In genomic region chr7:156949541-156950380, GRCh38 we compare ENCODE assay signal across 1 cellular context.
A peak's percentile ranks its signal among the peaks of the same experiment; 100 is the strongest.
TF ChIP-seq lines count a peak whose summit lies in the region.

NOM1 (plus strand) TSS chr7:156949712; CDS start chr7:156949738, 26 bp downstream.

TF ChIP-seq in K562, 482 proteins besides CTCF, POLR2A, EP300 and RAD21 (continued from another document and continues in another):
- 0 out of 2 replicates have a peak, but pooled peaks have one; percentile 3 for TF ChIP-seq ZNF695 (CRISPR knock-in tag; IDR thresholded peaks at IDR 0.05)
- peak; percentile 27; the same call in 1 of the 2 replicates for TF ChIP-seq GTF2E2 (tag; IDR thresholded peaks at IDR 0.05)
- peak; percentile 93 for TF ChIP-seq NR3C1 (CRISPR knock-in tag; IDR thresholded peaks at IDR 0.05)
- peak; percentile 91 for TF ChIP-seq CREM (IDR thresholded peaks at IDR 0.05; ENCODE audit: low read depth)
- TF ChIP-seq, protein P1, sequence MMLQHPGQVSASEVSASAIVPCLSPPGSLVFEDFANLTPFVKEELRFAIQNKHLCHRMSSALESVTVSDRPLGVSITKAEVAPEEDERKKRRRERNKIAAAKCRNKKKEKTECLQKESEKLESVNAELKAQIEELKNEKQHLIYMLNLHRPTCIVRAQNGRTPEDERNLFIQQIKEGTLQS (IDR thresholded peaks at IDR 0.05): no peak
- TF ChIP-seq, protein P1 (CRISPR knock-in tag; conservative IDR thresholded peaks at IDR 0.05): peak; percentile 29; the same call in 1 of the 2 replicates
- no peak for TF ChIP-seq SIRT6 (IDR thresholded peaks at IDR 0.05; ENCODE audit: low read depth, low read length)
- TF ChIP-seq TAF9B (IDR thresholded peaks at IDR 0.05; ENCODE audit: partially characterized antibody): peak; percentile 83
- 0 out of 2 replicates have a peak, but pooled peaks have one; percentile 12 for TF ChIP-seq DEAF1 (CRISPR knock-in tag; IDR thresholded peaks at IDR 0.05)
- 0 out of 2 replicates have a peak, but pooled peaks have one; percentile 7 for TF ChIP-seq STAG1 (CRISPR knock-in tag; IDR thresholded peaks at IDR 0.05; ENCODE audit: borderline replicate concordance)
- peak; percentile 72 for TF ChIP-seq HMGN3 (IDR thresholded peaks at IDR 0.05; ENCODE audit: borderline replicate concordance, extremely low read depth, insufficient read length, low read depth, low read length)
- peak; percentile 93; the same call in 1 of the 2 replicates for TF ChIP-seq ZNF282 (CRISPR knock-in tag; IDR thresholded peaks at IDR 0.05)
- TF ChIP-seq FOXP4 (CRISPR knock-in tag; IDR thresholded peaks at IDR 0.05; ENCODE audit: borderline replicate concordance): peak; percentile 83; the same call in 1 of the 2 replicates
- no peak for TF ChIP-seq SLC30A9 (CRISPR knock-in tag; IDR thresholded peaks at IDR 0.05)
- TF ChIP-seq, protein P2, sequence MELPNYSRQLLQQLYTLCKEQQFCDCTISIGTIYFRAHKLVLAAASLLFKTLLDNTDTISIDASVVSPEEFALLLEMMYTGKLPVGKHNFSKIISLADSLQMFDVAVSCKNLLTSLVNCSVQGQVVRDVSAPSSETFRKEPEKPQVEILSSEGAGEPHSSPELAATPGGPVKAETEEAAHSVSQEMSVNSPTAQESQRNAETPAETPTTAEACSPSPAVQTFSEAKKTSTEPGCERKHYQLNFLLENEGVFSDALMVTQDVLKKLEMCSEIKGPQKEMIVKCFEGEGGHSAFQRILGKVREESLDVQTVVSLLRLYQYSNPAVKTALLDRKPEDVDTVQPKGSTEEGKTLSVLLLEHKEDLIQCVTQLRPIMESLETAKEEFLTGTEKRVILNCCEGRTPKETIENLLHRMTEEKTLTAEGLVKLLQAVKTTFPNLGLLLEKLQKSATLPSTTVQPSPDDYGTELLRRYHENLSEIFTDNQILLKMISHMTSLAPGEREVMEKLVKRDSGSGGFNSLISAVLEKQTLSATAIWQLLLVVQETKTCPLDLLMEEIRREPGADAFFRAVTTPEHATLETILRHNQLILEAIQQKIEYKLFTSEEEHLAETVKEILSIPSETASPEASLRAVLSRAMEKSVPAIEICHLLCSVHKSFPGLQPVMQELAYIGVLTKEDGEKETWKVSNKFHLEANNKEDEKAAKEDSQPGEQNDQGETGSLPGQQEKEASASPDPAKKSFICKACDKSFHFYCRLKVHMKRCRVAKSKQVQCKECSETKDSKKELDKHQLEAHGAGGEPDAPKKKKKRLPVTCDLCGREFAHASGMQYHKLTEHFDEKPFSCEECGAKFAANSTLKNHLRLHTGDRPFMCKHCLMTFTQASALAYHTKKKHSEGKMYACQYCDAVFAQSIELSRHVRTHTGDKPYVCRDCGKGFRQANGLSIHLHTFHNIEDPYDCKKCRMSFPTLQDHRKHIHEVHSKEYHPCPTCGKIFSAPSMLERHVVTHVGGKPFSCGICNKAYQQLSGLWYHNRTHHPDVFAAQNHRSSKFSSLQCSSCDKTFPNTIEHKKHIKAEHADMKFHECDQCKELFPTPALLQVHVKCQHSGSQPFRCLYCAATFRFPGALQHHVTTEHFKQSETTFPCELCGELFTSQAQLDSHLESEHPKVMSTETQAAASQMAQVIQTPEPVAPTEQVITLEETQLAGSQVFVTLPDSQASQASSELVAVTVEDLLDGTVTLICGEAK (IDR thresholded peaks at IDR 0.05): peak; percentile 96
- TF ChIP-seq, protein P2 (CRISPR knock-in tag; IDR thresholded peaks at IDR 0.05): no peak
- TF ChIP-seq, protein P3, sequence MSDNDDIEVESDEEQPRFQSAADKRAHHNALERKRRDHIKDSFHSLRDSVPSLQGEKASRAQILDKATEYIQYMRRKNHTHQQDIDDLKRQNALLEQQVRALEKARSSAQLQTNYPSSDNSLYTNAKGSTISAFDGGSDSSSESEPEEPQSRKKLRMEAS (CRISPR knock-in tag; IDR thresholded peaks at IDR 0.05): peak; percentile 91
- TF ChIP-seq ESRRB (CRISPR knock-in tag; IDR thresholded peaks at IDR 0.05; ENCODE audit: borderline replicate concordance): no peak
- peak; percentile 96 for TF ChIP-seq FOXP1 (CRISPR knock-in tag; IDR thresholded peaks at IDR 0.05)
- no peak for TF ChIP-seq SMARCA5 (IDR thresholded peaks at IDR 0.05)
- peak; percentile 99 for TF ChIP-seq GABPA (tag; conservative IDR thresholded peaks at IDR 0.05; ENCODE audit: low read depth)
- TF ChIP-seq, protein P4, sequence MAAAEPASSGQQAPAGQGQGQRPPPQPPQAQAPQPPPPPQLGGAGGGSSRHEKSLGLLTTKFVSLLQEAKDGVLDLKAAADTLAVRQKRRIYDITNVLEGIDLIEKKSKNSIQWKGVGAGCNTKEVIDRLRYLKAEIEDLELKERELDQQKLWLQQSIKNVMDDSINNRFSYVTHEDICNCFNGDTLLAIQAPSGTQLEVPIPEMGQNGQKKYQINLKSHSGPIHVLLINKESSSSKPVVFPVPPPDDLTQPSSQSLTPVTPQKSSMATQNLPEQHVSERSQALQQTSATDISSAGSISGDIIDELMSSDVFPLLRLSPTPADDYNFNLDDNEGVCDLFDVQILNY (CRISPR knock-in tag; IDR thresholded peaks at IDR 0.05): 0 out of 2 replicates have a peak, but pooled peaks have one; percentile 11
- TF ChIP-seq, protein P5, sequence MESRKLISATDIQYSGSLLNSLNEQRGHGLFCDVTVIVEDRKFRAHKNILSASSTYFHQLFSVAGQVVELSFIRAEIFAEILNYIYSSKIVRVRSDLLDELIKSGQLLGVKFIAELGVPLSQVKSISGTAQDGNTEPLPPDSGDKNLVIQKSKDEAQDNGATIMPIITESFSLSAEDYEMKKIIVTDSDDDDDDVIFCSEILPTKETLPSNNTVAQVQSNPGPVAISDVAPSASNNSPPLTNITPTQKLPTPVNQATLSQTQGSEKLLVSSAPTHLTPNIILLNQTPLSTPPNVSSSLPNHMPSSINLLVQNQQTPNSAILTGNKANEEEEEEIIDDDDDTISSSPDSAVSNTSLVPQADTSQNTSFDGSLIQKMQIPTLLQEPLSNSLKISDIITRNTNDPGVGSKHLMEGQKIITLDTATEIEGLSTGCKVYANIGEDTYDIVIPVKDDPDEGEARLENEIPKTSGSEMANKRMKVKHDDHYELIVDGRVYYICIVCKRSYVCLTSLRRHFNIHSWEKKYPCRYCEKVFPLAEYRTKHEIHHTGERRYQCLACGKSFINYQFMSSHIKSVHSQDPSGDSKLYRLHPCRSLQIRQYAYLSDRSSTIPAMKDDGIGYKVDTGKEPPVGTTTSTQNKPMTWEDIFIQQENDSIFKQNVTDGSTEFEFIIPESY (CRISPR knock-in tag; IDR thresholded peaks at IDR 0.05): peak; percentile 62
- TF ChIP-seq E2F6 (IDR thresholded peaks at IDR 0.05; ENCODE audit: borderline replicate concordance in 1 of 2, extremely low read depth in 1 of 2, insufficient read depth in 1 of 2, insufficient read length in 1 of 2, low read depth in 1 of 2, low read length in 1 of 2, poor library complexity in 1 of 2, severe bottlenecking in 1 of 2): peak; percentile 74 to 98
- 0 out of 2 replicates have a peak, but pooled peaks have one; percentile 23 for TF ChIP-seq TEAD4 (IDR thresholded peaks at IDR 0.05; ENCODE audit: low read length)
- 0 out of 2 replicates have a peak, but pooled peaks have one; percentile 24 for TF ChIP-seq TEAD4 (CRISPR knock-in tag; IDR thresholded peaks at IDR 0.05; ENCODE audit: borderline replicate concordance)
- peak; percentile 80; the same call in 1 of the 2 replicates for TF ChIP-seq PHF8 (IDR thresholded peaks at IDR 0.05; ENCODE audit: borderline replicate concordance, low read length)
- TF ChIP-seq SRSF3 (IDR thresholded peaks at IDR 0.05; ENCODE audit: insufficient read depth, low read length): 0 out of 2 replicates have a peak, but pooled peaks have one; percentile 36
- TF ChIP-seq XRCC3 (IDR thresholded peaks at IDR 0.05): no peak
- TF ChIP-seq, protein P6, sequence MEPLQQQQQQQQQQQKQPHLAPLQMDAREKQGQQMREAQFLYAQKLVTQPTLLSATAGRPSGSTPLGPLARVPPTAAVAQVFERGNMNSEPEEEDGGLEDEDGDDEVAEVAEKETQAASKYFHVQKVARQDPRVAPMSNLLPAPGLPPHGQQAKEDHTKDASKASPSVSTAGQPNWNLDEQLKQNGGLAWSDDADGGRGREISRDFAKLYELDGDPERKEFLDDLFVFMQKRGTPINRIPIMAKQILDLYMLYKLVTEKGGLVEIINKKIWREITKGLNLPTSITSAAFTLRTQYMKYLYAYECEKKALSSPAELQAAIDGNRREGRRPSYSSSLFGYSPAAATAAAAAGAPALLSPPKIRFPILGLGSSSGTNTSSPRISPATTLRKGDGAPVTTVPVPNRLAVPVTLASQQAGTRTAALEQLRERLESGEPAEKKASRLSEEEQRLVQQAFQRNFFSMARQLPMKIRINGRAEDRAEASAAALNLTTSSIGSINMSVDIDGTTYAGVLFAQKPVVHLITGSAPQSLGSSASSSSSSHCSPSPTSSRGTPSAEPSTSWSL (CRISPR knock-in tag; IDR thresholded peaks at IDR 0.05; ENCODE audit: borderline replicate concordance): no peak
- peak; percentile 97 for TF ChIP-seq EP400 (IDR thresholded peaks at IDR 0.05)
- TF ChIP-seq, protein P7, sequence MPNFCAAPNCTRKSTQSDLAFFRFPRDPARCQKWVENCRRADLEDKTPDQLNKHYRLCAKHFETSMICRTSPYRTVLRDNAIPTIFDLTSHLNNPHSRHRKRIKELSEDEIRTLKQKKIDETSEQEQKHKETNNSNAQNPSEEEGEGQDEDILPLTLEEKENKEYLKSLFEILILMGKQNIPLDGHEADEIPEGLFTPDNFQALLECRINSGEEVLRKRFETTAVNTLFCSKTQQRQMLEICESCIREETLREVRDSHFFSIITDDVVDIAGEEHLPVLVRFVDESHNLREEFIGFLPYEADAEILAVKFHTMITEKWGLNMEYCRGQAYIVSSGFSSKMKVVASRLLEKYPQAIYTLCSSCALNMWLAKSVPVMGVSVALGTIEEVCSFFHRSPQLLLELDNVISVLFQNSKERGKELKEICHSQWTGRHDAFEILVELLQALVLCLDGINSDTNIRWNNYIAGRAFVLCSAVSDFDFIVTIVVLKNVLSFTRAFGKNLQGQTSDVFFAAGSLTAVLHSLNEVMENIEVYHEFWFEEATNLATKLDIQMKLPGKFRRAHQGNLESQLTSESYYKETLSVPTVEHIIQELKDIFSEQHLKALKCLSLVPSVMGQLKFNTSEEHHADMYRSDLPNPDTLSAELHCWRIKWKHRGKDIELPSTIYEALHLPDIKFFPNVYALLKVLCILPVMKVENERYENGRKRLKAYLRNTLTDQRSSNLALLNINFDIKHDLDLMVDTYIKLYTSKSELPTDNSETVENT (CRISPR knock-in tag; IDR thresholded peaks at IDR 0.05): peak; percentile 74
- TF ChIP-seq ETV5 (CRISPR knock-in tag; IDR thresholded peaks at IDR 0.05; ENCODE audit: low read depth): peak; percentile 79
- peak; percentile 95 for TF ChIP-seq C11orf30 (IDR thresholded peaks at IDR 0.05; ENCODE audit: low read depth)
